20 cellular contexts compared by ENCODE assay signal in genomic region chr6:9431945-9432344, GRCh38.
DNase-seq lines count a peak whose midpoint lies in the region; ATAC-seq, FAIRE-seq and TF ChIP-seq lines count a peak whose summit lies in the region.
"Had no signal": no experiment of that assay in that cellular context is flagged by ENCODE, and none has a peak within 500 bp of the region (broad histone marks: within the 10 kb centered on the region; RNA-seq: fewer than 3 reads in every experiment).

No MANE protein-coding gene starts in this region.

- H3K36me3 ChIP-seq in HEK293 (ENCODE audit: control insufficient read depth in 2 of 2, insufficient read depth in 1 of 2, low read length in 2 of 2) (no peaks in the 10 kb centered on the region), pancreas (no peaks in the 10 kb centered on the region)
- H3K36me3 ChIP-seq: BLaER1, HAP-1 had no signal

- no peaks in the 10 kb centered on the region for H3K4me1 ChIP-seq in HEK293 (ENCODE audit: control insufficient read depth, insufficient read depth, low read length)
- H3K4me1 ChIP-seq in pancreas: no peaks in the 10 kb centered on the region
- H3K4me1 ChIP-seq: BLaER1, Caco-2, HAP-1 had no signal

- H3K9me3 ChIP-seq in HEK293 (ENCODE audit: control insufficient read depth, insufficient read depth, low read depth, low read length) (no peaks in the 10 kb centered on the region; the same call in 1 of the 2 replicates), pancreas (no peaks in the 10 kb centered on the region)
- H3K9me3 ChIP-seq: BLaER1, HAP-1 had no signal

- DNase-seq in pancreas: no peak
- DNase-seq in naive thymus-derived CD8-positive, alpha-beta T cell: no peak
- DNase-seq in stimulated activated naive B cell treated with anti-CD40 and anti-IgM and Interleukin-4, amounts not matched to agents 10 μg/mL and 1 μg/mL and 100 μg/mL, for 72 hours: no peak
- DNase-seq: Caco-2; CD4-positive, CD25-positive, alpha-beta regulatory T cell; CD8-positive, alpha-beta T cell; DMS79; EL; GF-D8; GOT3 had no signal

- CTCF ChIA-PET in HEK293 (lab: Yijun Ruan, JAX): interaction anchor here (0.6 to 1.9 kb wide), 3 partner anchors 18 to 998 kb away, joined by 3 to 9 read pairs (median 4); no protein-coding TSS in a partner anchor

- H3K4me3 ChIP-seq in HEK293 (ENCODE audit: low read depth, low read length) (no peak overlapping the region), pancreas (no peak overlapping the region)
- H3K4me3 ChIP-seq: BLaER1, HAP-1 had no signal

- H3K4me1 Mint-ChIP-seq in naive thymus-derived CD8-positive, alpha-beta T cell: no peaks in the 10 kb centered on the region
- H3K4me1 Mint-ChIP-seq in stimulated activated naive B cell treated with anti-CD40 and anti-IgM and Interleukin-4, amounts not matched to agents 10 μg/mL and 1 μg/mL and 100 μg/mL, for 72 hours: no peaks in the 10 kb centered on the region
- H3K4me1 Mint-ChIP-seq: B cell; CD4-positive, CD25-positive, alpha-beta regulatory T cell had no signal

- peaks cover 0 to 11% (median under 1%) of the 10 kb centered on the region in 9 donors for H3K9me3 Mint-ChIP-seq in naive thymus-derived CD8-positive, alpha-beta T cell
- H3K9me3 Mint-ChIP-seq in stimulated activated naive B cell treated with anti-CD40 and anti-IgM and Interleukin-4, amounts not matched to agents 10 μg/mL and 1 μg/mL and 100 μg/mL, for 72 hours: peaks cover 3 to 10% of the 10 kb centered on the region in 2 donors

- POLR2A ChIA-PET in HEK293 (lab: Yijun Ruan, JAX): interaction anchor here (0.7 kb wide), 1 partner anchor 152 kb away, joined by 3 read pairs; no protein-coding TSS in a partner anchor
- POLR2A ChIA-PET in naive thymus-derived CD8-positive, alpha-beta T cell (lab: Charles Lee): no interaction called here

- TF ChIP-seq CTCF in HEK293 (tag by site-specific recombination; IDR thresholded peaks at IDR 0.05) (no peak), pancreas (IDR thresholded peaks at IDR 0.05) (no peak)

- no peak overlapping the region for H3K4me3 Mint-ChIP-seq in naive thymus-derived CD8-positive, alpha-beta T cell
- H3K4me3 Mint-ChIP-seq in stimulated activated naive B cell treated with anti-CD40 and anti-IgM and Interleukin-4, amounts not matched to agents 10 μg/mL and 1 μg/mL and 100 μg/mL, for 72 hours: no peak overlapping the region
- H3K4me3 Mint-ChIP-seq: B cell; CD4-positive, CD25-positive, alpha-beta regulatory T cell; CD8-positive, alpha-beta T cell had no signal

- H3K27ac ChIP-seq in HEK293 (ENCODE audit: extremely low read depth, low read depth, low read length): no peak overlapping the region
- H3K27ac ChIP-seq in pancreas: no peak overlapping the region
- H3K27ac ChIP-seq: BLaER1, C4-2B had no signal

- no peaks in the 10 kb centered on the region for H3K36me3 Mint-ChIP-seq in naive thymus-derived CD8-positive, alpha-beta T cell
- no peaks in the 10 kb centered on the region for H3K36me3 Mint-ChIP-seq in stimulated activated naive B cell treated with anti-CD40 and anti-IgM and Interleukin-4, amounts not matched to agents 10 μg/mL and 1 μg/mL and 100 μg/mL, for 72 hours
- H3K36me3 Mint-ChIP-seq: CD4-positive, CD25-positive, alpha-beta regulatory T cell; CD8-positive, alpha-beta T cell had no signal

- WGBS in pancreas, 2 donors: 84 to 92% methylated on average over 4 of the region's 4 CpGs

- H3K27me3 ChIP-seq in pancreas: peaks cover 0 to 9% (median 0%) of the 10 kb centered on the region in 4 donors
- H3K27me3 ChIP-seq: BLaER1 had no signal

- intact Hi-C loops in pancreas (cut with DNase I): no loop called here

- H3K27ac Mint-ChIP-seq in naive thymus-derived CD8-positive, alpha-beta T cell: no peak overlapping the region
- H3K27ac Mint-ChIP-seq in stimulated activated naive B cell treated with anti-CD40 and anti-IgM and Interleukin-4, amounts not matched to agents 10 μg/mL and 1 μg/mL and 100 μg/mL, for 72 hours: no peak overlapping the region
- H3K27ac Mint-ChIP-seq: B cell; CD4-positive, CD25-positive, alpha-beta regulatory T cell; CD8-positive, alpha-beta T cell had no signal

- ATAC-seq in pancreas: no peak
- ATAC-seq in GM19035 (IDR thresholded peaks at IDR 0.05; ENCODE audit: unreplicated experiment): no peak
- ATAC-seq in naive thymus-derived CD8-positive, alpha-beta T cell: no peak
- no peak for ATAC-seq in stimulated activated naive B cell treated with anti-CD40 and anti-IgM and Interleukin-4, amounts not matched to agents 10 μg/mL and 1 μg/mL and 100 μg/mL, for 72 hours (replicated peaks)
- ATAC-seq: CD8-positive, alpha-beta T cell had no signal

- H3K27me3 Mint-ChIP-seq in naive thymus-derived CD8-positive, alpha-beta T cell: no peaks in the 10 kb centered on the region
- H3K27me3 Mint-ChIP-seq in stimulated activated naive B cell treated with anti-CD40 and anti-IgM and Interleukin-4, amounts not matched to agents 10 μg/mL and 1 μg/mL and 100 μg/mL, for 72 hours: no peaks in the 10 kb centered on the region
- H3K27me3 Mint-ChIP-seq: B cell; CD4-positive, CD25-positive, alpha-beta regulatory T cell had no signal

- FAIRE-seq in endometrium (lab: Jason Lieb, UNC) (peak; percentile 29), pancreas (lab: Jason Lieb, UNC) (peak; percentile 39)
- FAIRE-seq: GM12891, GM18507, H54 had no signal

TF ChIP-seq in HEK293, 187 proteins besides CTCF, POLR2A, EP300 and RAD21 (continues in another document):
- TF ChIP-seq ZNF514 (tag by site-specific recombination; IDR thresholded peaks at IDR 0.05) (no peak), ZNF501 (tag by site-specific recombination; IDR thresholded peaks at IDR 0.05) (no peak), PRDM6 (tag by site-specific recombination; IDR thresholded peaks at IDR 0.05) (no peak), ZNF580 (tag by site-specific recombination; IDR thresholded peaks at IDR 0.05) (no peak), ZNF548 (tag by site-specific recombination; IDR thresholded peaks at IDR 0.05) (no peak), ZNF114 (tag by site-specific recombination; IDR thresholded peaks at IDR 0.05) (no peak), ZNF660 (tag by site-specific recombination; IDR thresholded peaks at IDR 0.05) (no peak), ZNF169 (tag by site-specific recombination; IDR thresholded peaks at IDR 0.05) (no peak), ZNF184 (tag by site-specific recombination; IDR thresholded peaks at IDR 0.05) (no peak), ZNF701 (tag by site-specific recombination; IDR thresholded peaks at IDR 0.05) (no peak), ZNF266 (tag by site-specific recombination; IDR thresholded peaks at IDR 0.05; ENCODE audit: low read depth) (0 out of 2 replicates have a peak, but pooled peaks have one; percentile 41), ZNF549 (tag by site-specific recombination; IDR thresholded peaks at IDR 0.05) (no peak), ZSCAN18 (tag by site-specific recombination; IDR thresholded peaks at IDR 0.05) (no peak), ZNF843 (tag by site-specific recombination; IDR thresholded peaks at IDR 0.05) (no peak), SP2 (tag by site-specific recombination; IDR thresholded peaks at IDR 0.05) (no peak), ZNF645 (tag by site-specific recombination; IDR thresholded peaks at IDR 0.05) (no peak), ZNF555 (tag by site-specific recombination; conservative IDR thresholded peaks at IDR 0.05) (peak; percentile 51)
